ENCODE assay signal across 11 cellular contexts in the genomic region with DNA sequence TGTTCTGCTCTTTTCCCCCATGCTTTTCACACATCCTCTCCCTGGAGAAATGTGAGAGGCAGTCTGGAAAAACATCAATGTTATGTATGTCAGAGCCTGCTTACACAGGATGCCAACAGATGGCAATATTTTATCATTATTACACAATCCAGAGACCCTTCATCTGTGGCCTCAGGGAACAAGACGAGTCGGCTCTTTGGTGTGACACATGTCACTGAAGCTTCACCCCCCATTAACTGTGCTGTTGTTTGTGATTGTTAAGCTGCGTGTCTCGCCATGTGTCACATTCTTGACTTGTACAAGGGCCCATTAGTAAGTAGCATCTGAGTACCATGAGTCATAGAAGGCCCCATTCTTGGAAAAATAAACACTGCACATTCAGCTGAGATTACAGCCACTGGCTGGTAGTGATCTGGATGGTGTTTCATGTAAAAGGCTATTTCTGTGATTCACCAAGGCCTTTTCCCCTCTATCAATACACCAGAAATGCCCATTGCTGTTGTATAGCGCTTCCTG.
DNase-seq lines count a peak whose midpoint lies in the region; ATAC-seq, FAIRE-seq and TF ChIP-seq lines count a peak whose summit lies in the region.
"Had no signal": no experiment of that assay in that cellular context is flagged by ENCODE, and none has a peak within 500 bp of the region (broad histone marks: within the 10 kb centered on the region; RNA-seq: fewer than 3 reads in every experiment).

No MANE protein-coding gene starts in this region.

- no peak for ATAC-seq in GM21576 (IDR thresholded peaks at IDR 0.05; ENCODE audit: unreplicated experiment)
- ATAC-seq: stimulated activated naive CD8-positive, alpha-beta T cell treated with anti-CD3 and anti-CD28 coated beads, Interleukin-15, amount 100 ng/mL, for 72 hours had no signal

- H3K9ac ChIP-seq in keratinocyte (ENCODE audit: control insufficient read depth, extremely low read depth, insufficient read depth, low read length): peak overlapping the region; percentile 28
- H3K9ac ChIP-seq: neural progenitor cell had no signal

- H3K9me3 ChIP-seq in BE2C: no peaks in the 10 kb centered on the region
- H3K9me3 ChIP-seq in MG63: no peaks in the 10 kb centered on the region
- no peaks in the 10 kb centered on the region for H3K9me3 ChIP-seq in SJCRH30 (replicated peaks)
- H3K9me3 ChIP-seq in keratinocyte (ENCODE audit: control insufficient read depth, low read depth, low read length): no peaks in the 10 kb centered on the region

- no peak overlapping the region for H3K4me3 ChIP-seq in BE2C (ENCODE audit: low read depth, low read length)
- H3K4me3 ChIP-seq in MG63: no peak overlapping the region
- no peak overlapping the region for H3K4me3 ChIP-seq in SJCRH30
- H3K4me3 ChIP-seq in keratinocyte (ENCODE audit: control insufficient read depth in 2 of 3, extremely low read depth in 1 of 3, insufficient read depth in 2 of 3, low read depth in 1 of 3, low read length in 3 of 3): no peak overlapping the region
- H3K4me3 ChIP-seq: neural progenitor cell had no signal

- H3K27ac ChIP-seq in SJCRH30: no peak overlapping the region
- peak overlapping the region; percentile 67 for H3K27ac ChIP-seq in keratinocyte (ENCODE audit: control insufficient read depth, insufficient read depth, low read length)
- H3K27ac ChIP-seq: neural progenitor cell had no signal

- TF ChIP-seq CTCF in BE2C (IDR thresholded peaks at IDR 0.05; ENCODE audit: low read depth, low read length): peak; percentile 26; the same call in 1 of the 2 replicates
- peak in 1 of 3 experiments; percentile 31 for TF ChIP-seq CTCF in keratinocyte (optimal IDR thresholded peaks at IDR 0.05 in 1 of 3, IDR thresholded peaks at IDR 0.05 in 1 of 3, conservative IDR thresholded peaks at IDR 0.05 in 1 of 3; ENCODE audit: extremely low read depth in 1 of 3, insufficient read depth in 2 of 3, low read length in 3 of 3)

- dilution Hi-C loops in keratinocyte (cut with MboI; ENCODE audit: extremely low pct_ligation_motif_present, low sequenced_read_pairs): no loop called here

- H4K20me1 ChIP-seq in keratinocyte (ENCODE audit: control insufficient read depth, extremely low read depth, insufficient read depth, low read length): no peaks in the 10 kb centered on the region

- DNase-seq in BE2C (peak; percentile 54), MG63 (peak; percentile 73), SJCRH30 (peak; percentile 38 to 51), keratinocyte (ENCODE audit: low read depth, low spot score) (peak; percentile 99), activated gamma-delta T cell (lab: John Stamatoyannopoulos, UW) (no peak)
- no peak for DNase-seq in stimulated activated CD4-positive, alpha-beta T cell treated with anti-CD3 and anti-CD28 coated beads, Interleukin-2, amount 100 ng/mL, for 24 hours
- DNase-seq in NK-92 treated with Interleukin-12 subunit alpha and Interleukin-12 subunit beta, amount 100 ng/mL, for 24 hours (lab: John Stamatoyannopoulos, UW): no peak
- DNase-seq: stimulated activated naive CD8-positive, alpha-beta T cell treated with anti-CD3 and anti-CD28 coated beads, Interleukin-15, amount 100 ng/mL, for 72 hours had no signal

- peak overlapping the region; percentile 7 for H3K4me2 ChIP-seq in keratinocyte (ENCODE audit: control insufficient read depth, extremely low read depth, insufficient read depth, low read depth, low read length)
- H3K4me2 ChIP-seq: neural progenitor cell had no signal

- no peaks in the 10 kb centered on the region for H3K9me1 ChIP-seq in keratinocyte (ENCODE audit: control insufficient read depth, extremely low read depth, insufficient read depth, low read length)

- H3K27me3 ChIP-seq in BE2C (no peaks in the 10 kb centered on the region), MG63 (no peaks in the 10 kb centered on the region), SJCRH30 (no peaks in the 10 kb centered on the region), keratinocyte (ENCODE audit: control insufficient read depth, extremely low read depth, insufficient read depth, low read length) (no peaks in the 10 kb centered on the region)
- H3K27me3 ChIP-seq: neural progenitor cell had no signal

- no peaks in the 10 kb centered on the region for H3K79me2 ChIP-seq in keratinocyte (ENCODE audit: control insufficient read depth, insufficient read depth, low read length)

- peak; percentile 90 for FAIRE-seq in keratinocyte (lab: Jason Lieb, UNC)
- FAIRE-seq: colon had no signal

- H3K36me3 ChIP-seq in BE2C (no peaks in the 10 kb centered on the region), MG63 (no peaks in the 10 kb centered on the region), SJCRH30 (no peaks in the 10 kb centered on the region), keratinocyte (ENCODE audit: control insufficient read depth in 2 of 2, extremely low read depth in 1 of 2, insufficient read depth in 2 of 2, low read length in 2 of 2) (no peaks in the 10 kb centered on the region)
- H3K36me3 ChIP-seq: neural progenitor cell had no signal

- H3K4me1 ChIP-seq in BE2C (peaks cover 3% of the 10 kb centered on the region; the same call in 1 of the 2 replicates), SJCRH30 (peaks cover 7% of the 10 kb centered on the region; the same call in 1 of the 2 replicates), keratinocyte (ENCODE audit: control insufficient read depth, extremely low read depth, insufficient read depth, low read length) (peaks cover 33% of the 10 kb centered on the region)
- H3K4me1 ChIP-seq: neural progenitor cell had no signal

- no peak overlapping the region for H2AFZ ChIP-seq in keratinocyte (ENCODE audit: control insufficient read depth, low read length)
- H2AFZ ChIP-seq: neural progenitor cell had no signal

Comparison
In these comparisons a context has a peak if more than half of its experiments do, and no peak if none do; other contexts are left out.
1. DNase-seq: peak in BE2C (single experiment), MG63 (single experiment), SJCRH30 (2 of 2) and keratinocyte (single experiment); none in activated gamma-delta T cell (single experiment), stimulated activated CD4-positive, alpha-beta T cell treated with anti-CD3 and anti-CD28 coated beads, Interleukin-2, amount 100 ng/mL, for 24 hours (0 of 2) and NK-92 treated with Interleukin-12 subunit alpha and Interleukin-12 subunit beta, amount 100 ng/mL, for 24 hours (single experiment).